In genomic region chr17:60603477-60603876, GRCh38 we compare ENCODE assay signal across 8 cellular contexts. TPM values are rescaled to one million over a fixed set of nuclear protein-coding genes. Genes with fewer than 3 reads are reported as not detected.
A peak's percentile ranks its signal among the peaks of the same experiment; 100 is the strongest.
DNase-seq lines count a peak whose midpoint lies in the region; ATAC-seq and TF ChIP-seq lines count a peak whose summit lies in the region.
"Not testable (repeated sequence)": the region's sequence is repeated elsewhere in the genome, so short reads cannot be mapped to it uniquely, and the experiment has no call there.

No MANE protein-coding gene starts in this region.

- H3K9me3 Mint-ChIP-seq in activated naive CD4-positive, alpha-beta T cell treated with anti-CD3 and anti-CD28 coated beads for 36 hours; endodermal cell; type B pancreatic cell: not testable (repeated sequence)

- TF ChIP-seq RAD21 in neural cell (conservative IDR thresholded peaks at IDR 0.05) = not testable (repeated sequence)

- not testable (repeated sequence) for H3K9me3 ChIP-seq in DND-41 (ENCODE audit: insufficient read depth, low read length, severe bottlenecking); endodermal cell (ENCODE audit: control insufficient read depth, low read length); hepatocyte (ENCODE audit: low read depth); neural cell (ENCODE audit: low read length)

- H3F3A ChIP-seq in neural cell (ENCODE audit: insufficient read depth, low read length, poor library complexity, severe bottlenecking) = not testable (repeated sequence)

- 0 out of 2 replicates have a peak overlapping the region, but pooled peaks have one; percentile 16 for H3K9ac ChIP-seq in DND-41 (ENCODE audit: low read depth, low read length)
- not testable (repeated sequence) for H3K9ac ChIP-seq in KMS-11; endodermal cell (ENCODE audit: extremely low read depth, low read length, poor library complexity, severe bottlenecking); neural cell (ENCODE audit: low read length)

- TF ChIP-seq CTCF in DND-41 (IDR thresholded peaks at IDR 0.05; ENCODE audit: borderline replicate concordance, extremely low read depth, low read length, poor library complexity, severe bottlenecking); KMS-11 (conservative IDR thresholded peaks at IDR 0.05; ENCODE audit: low read depth, low read length); WI38 (IDR thresholded peaks at IDR 0.05; ENCODE audit: low read depth, low read length); endodermal cell (conservative IDR thresholded peaks at IDR 0.05); hepatocyte (IDR thresholded peaks at IDR 0.05; ENCODE audit: poor library complexity); neural cell (IDR thresholded peaks at IDR 0.05; ENCODE audit: poor library complexity, severe bottlenecking); type B pancreatic cell (conservative IDR thresholded peaks at IDR 0.05): not testable (repeated sequence)

- not testable (repeated sequence) for H3K27ac ChIP-seq in DND-41 (ENCODE audit: low read length); KMS-11; endodermal cell (ENCODE audit: low read depth, low read length); neural cell (ENCODE audit: low read length)
- H3K27ac ChIP-seq in hepatocyte = peak overlapping the region; percentile 44

- not testable (repeated sequence) for H3K36me3 ChIP-seq in DND-41 (ENCODE audit: insufficient read depth, low read length); KMS-11 (ENCODE audit: insufficient read depth); endodermal cell (ENCODE audit: control insufficient read depth, insufficient read depth, low read length); hepatocyte (replicated peaks; ENCODE audit: insufficient read depth, low read depth); neural cell (ENCODE audit: insufficient read depth, low read length)

- not testable (repeated sequence) for H3K9me2 ChIP-seq in hepatocyte (replicated peaks; ENCODE audit: insufficient read depth); neural cell (ENCODE audit: insufficient read depth, low read length)

- not testable (repeated sequence) for H3K27ac Mint-ChIP-seq in activated naive CD4-positive, alpha-beta T cell treated with anti-CD3 and anti-CD28 coated beads for 36 hours; endodermal cell; type B pancreatic cell

- ATAC-seq in DND-41 (ENCODE audit: insufficient read depth, low read depth) = not testable (repeated sequence)

- H3K36me3 Mint-ChIP-seq in activated naive CD4-positive, alpha-beta T cell treated with anti-CD3 and anti-CD28 coated beads for 36 hours (ENCODE audit: low read depth); endodermal cell (ENCODE audit: low read depth): not testable (repeated sequence)
- peaks cover 17% of the 10 kb centered on the region for H3K36me3 Mint-ChIP-seq in type B pancreatic cell

- intact Hi-C loops in activated naive CD4-positive, alpha-beta T cell treated with anti-CD3 and anti-CD28 coated beads for 36 hours (cut with micrococcal nuclease) = loop anchor here (5.0 to 10.0 kb wide), 2 partner anchors 621 to 711 kb away; partner anchors contain the start of genes RPS6KB1 and TUBD1

- H4K20me1 ChIP-seq in DND-41 (ENCODE audit: insufficient read depth, low read length) (peaks cover 46% of the 10 kb centered on the region; the same call in 1 of the 2 replicates), hepatocyte (ENCODE audit: insufficient read depth, poor library complexity, severe bottlenecking) (peaks cover 46% of the 10 kb centered on the region)
- H4K20me1 ChIP-seq in KMS-11 (ENCODE audit: insufficient read depth); neural cell (ENCODE audit: insufficient read depth): not testable (repeated sequence)

- H2AFZ ChIP-seq in DND-41 (ENCODE audit: low read depth, low read length); KMS-11 (ENCODE audit: low read depth); hepatocyte; neural cell (ENCODE audit: low read depth, low read length): not testable (repeated sequence)

- CTCF ChIA-PET in activated naive CD4-positive, alpha-beta T cell treated with anti-CD3 and anti-CD28 coated beads for 36 hours (lab: Charles Lee) = interaction anchor here (0.8 kb wide), 1 partner anchor 34 kb away, joined by 3 read pairs; no protein-coding TSS in a partner anchor

- H3K27me3 Mint-ChIP-seq in activated naive CD4-positive, alpha-beta T cell treated with anti-CD3 and anti-CD28 coated beads for 36 hours (ENCODE audit: low read depth); endodermal cell (ENCODE audit: insufficient read depth); type B pancreatic cell: not testable (repeated sequence)

- not testable (repeated sequence) for TF ChIP-seq EP300 in neural cell (conservative IDR thresholded peaks at IDR 0.05; ENCODE audit: poor library complexity, severe bottlenecking)

- H3K4me1 Mint-ChIP-seq in activated naive CD4-positive, alpha-beta T cell treated with anti-CD3 and anti-CD28 coated beads for 36 hours (ENCODE audit: low read depth) = peaks cover 41% of the 10 kb centered on the region
- peaks cover 12% of the 10 kb centered on the region for H3K4me1 Mint-ChIP-seq in endodermal cell
- H3K4me1 Mint-ChIP-seq in type B pancreatic cell (ENCODE audit: unreplicated experiment) = peaks cover 34% of the 10 kb centered on the region

- DNase-seq in DND-41; activated naive CD4-positive, alpha-beta T cell treated with anti-CD3 and anti-CD28 coated beads for 36 hours; endodermal cell; hepatocyte (ENCODE audit: low spot score); type B pancreatic cell (ENCODE audit: extremely low spot score, unreplicated experiment): not testable (repeated sequence)

- peak overlapping the region; percentile 25 for H3K4me3 Mint-ChIP-seq in activated naive CD4-positive, alpha-beta T cell treated with anti-CD3 and anti-CD28 coated beads for 36 hours
- H3K4me3 Mint-ChIP-seq in endodermal cell = not testable (repeated sequence)
- peak overlapping the region; percentile 78 for H3K4me3 Mint-ChIP-seq in type B pancreatic cell

- H3K4me2 ChIP-seq in DND-41 (ENCODE audit: insufficient read depth, low read length) (peak overlapping the region; percentile 70), KMS-11 (peak overlapping the region; percentile 12; the same call in 1 of the 2 replicates), hepatocyte (peak overlapping the region; percentile 80)
- H3K4me2 ChIP-seq in neural cell (ENCODE audit: low read length) = not testable (repeated sequence)

- H3K4me1 ChIP-seq in DND-41 (ENCODE audit: insufficient read depth, low read length) (peaks cover 32% of the 10 kb centered on the region), KMS-11 (ENCODE audit: low read depth, poor library complexity, severe bottlenecking) (peaks cover 41% of the 10 kb centered on the region)
- H3K4me1 ChIP-seq in endodermal cell (ENCODE audit: control insufficient read depth, insufficient read depth, low read length); hepatocyte (ENCODE audit: insufficient read depth): not testable (repeated sequence)

- H3K4me3 ChIP-seq in DND-41 (ENCODE audit: low read depth in 1 of 2, low read length in 2 of 2) (peak overlapping the region in 1 of 2 experiments; percentile 40; a peak in 1 of 4 replicates), WI38 (ENCODE audit: low read depth, low read length) (peak overlapping the region; percentile 95; the same call in 1 of the 2 replicates), endodermal cell (ENCODE audit: low read length) (peak overlapping the region; percentile 99), neural cell (ENCODE audit: low read length) (peak overlapping the region; percentile 30)
- H3K4me3 ChIP-seq in KMS-11 (IDR thresholded peaks at IDR 0.05; ENCODE audit: insufficient read depth, low read depth, low read length); hepatocyte: not testable (repeated sequence)

- H3K27me3 ChIP-seq in DND-41 (ENCODE audit: insufficient read depth, low read length, poor library complexity); KMS-11 (ENCODE audit: insufficient read depth, low read depth); endodermal cell (ENCODE audit: control insufficient read depth, insufficient read depth, low read length, poor library complexity, severe bottlenecking); hepatocyte; neural cell (ENCODE audit: insufficient read depth, low read depth, low read length): not testable (repeated sequence)

- WGBS in endodermal cell (ENCODE audit: insufficient coverage in 1 of 2, insufficient read length in 1 of 2), 2 experiments = 93 to 96% methylated on average over 8 to 9 of the region's 10 CpGs
- WGBS in hepatocyte (ENCODE audit: low lambda C conversion rate, missing lambda C conversion rate) = 86% methylated on average over 10 of the region's 10 CpGs

- H3K79me2 ChIP-seq in DND-41 (ENCODE audit: insufficient read depth, low read length) (peaks cover 84% of the 10 kb centered on the region), KMS-11 (ENCODE audit: insufficient read depth, low read depth) (peaks cover 80% of the 10 kb centered on the region), hepatocyte (peaks cover 81% of the 10 kb centered on the region), neural cell (replicated peaks; ENCODE audit: insufficient read depth, low read length) (peaks cover 83% of the 10 kb centered on the region)

RNA-seq across cellular contexts. Expression of gene PPM1D, which starts 3.5 kb away (rescaled TPM):
- 10 to 100 TPM; 11.8 to 13.1 TPM for total RNA-seq in activated naive CD4-positive, alpha-beta T cell treated with anti-CD3 and anti-CD28 coated beads for 36 hours
- total RNA-seq in endodermal cell (10 to 100 TPM in 1 of 2 donors, 1 to 10 TPM in 1; 9.4 to 13.0 TPM), hepatocyte (12.6 and 18.3 TPM in 2 replicates), type B pancreatic cell (ENCODE audit: low replicate concordance) (24.1 and 25.4 TPM in 2 replicates)
- 16.7 TPM for polyA plus RNA-seq in endodermal cell (2013, experiment 1 of 2)
- polyA plus RNA-seq in endodermal cell (2013, experiment 2 of 2) = 14.9 TPM
- polyA plus RNA-seq in hepatocyte (12.8 and 18.6 TPM in 2 replicates), neural cell (14.7 and 16.7 TPM in 2 replicates)
- 25.6 and 28.5 TPM in 2 replicates for polyA minus RNA-seq in neural cell
